In genomic region chr18:55309249-55309648, GRCh38 we compare ENCODE assay signal across 1 cellular context.
TF ChIP-seq lines count a peak whose summit lies in the region.

No MANE protein-coding gene starts in this region.

TF ChIP-seq in H1, 55 proteins besides CTCF, POLR2A, EP300 and RAD21 (continued from another document):
- TF ChIP-seq, protein P1, sequence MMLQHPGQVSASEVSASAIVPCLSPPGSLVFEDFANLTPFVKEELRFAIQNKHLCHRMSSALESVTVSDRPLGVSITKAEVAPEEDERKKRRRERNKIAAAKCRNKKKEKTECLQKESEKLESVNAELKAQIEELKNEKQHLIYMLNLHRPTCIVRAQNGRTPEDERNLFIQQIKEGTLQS (IDR thresholded peaks at IDR 0.05; ENCODE audit: insufficient read depth, low read depth, low read length), result no peak
